In genomic region chr17:9783012-9783411, GRCh38 we compare ENCODE assay signal across 31 cellular contexts. TPM values are rescaled to one million over a fixed set of nuclear protein-coding genes. Genes with fewer than 3 reads are reported as not detected.
"Had no signal": no experiment of that assay in that cellular context is flagged by ENCODE, and none has a peak within 500 bp of the region (broad histone marks: within the 10 kb centered on the region; RNA-seq: fewer than 3 reads in every experiment).

No MANE protein-coding gene starts in this region.

- H3K36me3 Mint-ChIP-seq: stimulated activated effector memory CD8-positive, alpha-beta T cell treated with anti-CD3 and anti-CD28 coated beads, Interleukin-12 subunit alpha, Interleukin-12 subunit beta, amount 100 ng/mL, for 72 hours; stimulated activated memory B cell treated with anti-CD40 and anti-IgM and Interleukin-4, amounts not matched to agents 10 μg/mL and 1 μg/mL and 100 μg/mL, for 72 hours; stimulated activated naive B cell treated with anti-CD40 and anti-IgM and Interleukin-4, amounts not matched to agents 10 μg/mL and 1 μg/mL and 100 μg/mL, for 72 hours; type B pancreatic cell had no signal

- H3K27ac Mint-ChIP-seq: stimulated activated effector memory CD8-positive, alpha-beta T cell treated with anti-CD3 and anti-CD28 coated beads, Interleukin-12 subunit alpha, Interleukin-12 subunit beta, amount 100 ng/mL, for 72 hours; stimulated activated memory B cell treated with anti-CD40 and anti-IgM and Interleukin-4, amounts not matched to agents 10 μg/mL and 1 μg/mL and 100 μg/mL, for 72 hours; stimulated activated naive B cell treated with anti-CD40 and anti-IgM and Interleukin-4, amounts not matched to agents 10 μg/mL and 1 μg/mL and 100 μg/mL, for 72 hours; stimulated activated naive CD8-positive, alpha-beta T cell treated with anti-CD3 and anti-CD28 coated beads, Interleukin-15, amount 100 ng/mL, for 72 hours; stimulated activated naive CD8-positive, alpha-beta T cell treated with anti-CD3 and anti-CD28 coated beads, Interleukin-15, Interleukin-2, amounts not matched to agents 100 ng/mL and 50 ng/mL, for 24 hours; type B pancreatic cell had no signal

- H3K9me3 Mint-ChIP-seq: stimulated activated effector memory CD8-positive, alpha-beta T cell treated with anti-CD3 and anti-CD28 coated beads, Interleukin-12 subunit alpha, Interleukin-12 subunit beta, amount 100 ng/mL, for 72 hours; stimulated activated memory B cell treated with anti-CD40 and anti-IgM and Interleukin-4, amounts not matched to agents 10 μg/mL and 1 μg/mL and 100 μg/mL, for 72 hours; stimulated activated naive B cell treated with anti-CD40 and anti-IgM and Interleukin-4, amounts not matched to agents 10 μg/mL and 1 μg/mL and 100 μg/mL, for 72 hours; stimulated activated naive CD8-positive, alpha-beta T cell treated with anti-CD3 and anti-CD28 coated beads, Interleukin-15, amount 100 ng/mL, for 72 hours; stimulated activated naive CD8-positive, alpha-beta T cell treated with anti-CD3 and anti-CD28 coated beads, Interleukin-15, Interleukin-2, amounts not matched to agents 100 ng/mL and 50 ng/mL, for 24 hours; type B pancreatic cell had no signal

- H3K27me3 ChIP-seq: testis, thyroid gland, tibial nerve, transverse colon, upper lobe of left lung, uterus, vagina had no signal

- H3K4me1 Mint-ChIP-seq: stimulated activated effector memory CD8-positive, alpha-beta T cell treated with anti-CD3 and anti-CD28 coated beads, Interleukin-12 subunit alpha, Interleukin-12 subunit beta, amount 100 ng/mL, for 72 hours; stimulated activated memory B cell treated with anti-CD40 and anti-IgM and Interleukin-4, amounts not matched to agents 10 μg/mL and 1 μg/mL and 100 μg/mL, for 72 hours; stimulated activated naive B cell treated with anti-CD40 and anti-IgM and Interleukin-4, amounts not matched to agents 10 μg/mL and 1 μg/mL and 100 μg/mL, for 72 hours; stimulated activated naive CD8-positive, alpha-beta T cell treated with anti-CD3 and anti-CD28 coated beads, Interleukin-15, amount 100 ng/mL, for 72 hours had no signal

- H3K4me1 ChIP-seq: stomach, suprapubic skin, testis, thyroid gland, tibial artery, tibial nerve, transverse colon, upper lobe of left lung, upper lobe of right lung, uterus, vagina had no signal

- H3K4me3 Mint-ChIP-seq: stimulated activated effector memory CD8-positive, alpha-beta T cell treated with anti-CD3 and anti-CD28 coated beads, Interleukin-12 subunit alpha, Interleukin-12 subunit beta, amount 100 ng/mL, for 72 hours; stimulated activated memory B cell treated with anti-CD40 and anti-IgM and Interleukin-4, amounts not matched to agents 10 μg/mL and 1 μg/mL and 100 μg/mL, for 72 hours; stimulated activated naive B cell treated with anti-CD40 and anti-IgM and Interleukin-4, amounts not matched to agents 10 μg/mL and 1 μg/mL and 100 μg/mL, for 72 hours; stimulated activated naive CD8-positive, alpha-beta T cell treated with anti-CD3 and anti-CD28 coated beads, Interleukin-15, amount 100 ng/mL, for 72 hours; stimulated activated naive CD8-positive, alpha-beta T cell treated with anti-CD3 and anti-CD28 coated beads, Interleukin-15, Interleukin-2, amounts not matched to agents 100 ng/mL and 50 ng/mL, for 24 hours; type B pancreatic cell had no signal

- H3K9me3 ChIP-seq: stomach, suprapubic skin, testis, thoracic aorta, thyroid gland, tibial artery, tibial nerve, transverse colon, upper lobe of left lung, upper lobe of right lung, uterus, vagina had no signal

- DNase-seq: stimulated activated CD4-positive, alpha-beta T cell treated with anti-CD3 and anti-CD28 coated beads, Interleukin-2, amount 100 ng/mL, for 48 hours; stimulated activated CD4-positive, alpha-beta T cell treated with anti-CD3 and anti-CD28 coated beads, Interleukin-4, amount 100 ng/mL, for 1 hour; stimulated activated CD4-positive, alpha-beta T cell treated with anti-CD3 and anti-CD28 coated beads, Interleukin-4, amount 100 ng/mL, for 24 hours; stimulated activated CD4-positive, alpha-beta T cell treated with anti-CD3 and anti-CD28 coated beads, Interleukin-4, amount 100 ng/mL, for 4 hours; stimulated activated CD8-positive, alpha-beta memory T cell treated with anti-CD3 and anti-CD28 coated beads, Interleukin-4, amount 100 ng/mL, for 48 hours; stimulated activated naive B cell treated with anti-CD40 and anti-IgM and Interleukin-4, amounts not matched to agents 10 μg/mL and 1 μg/mL and 100 μg/mL, for 72 hours; stimulated activated naive CD4-positive, alpha-beta T cell; stimulated activated naive CD4-positive, alpha-beta T cell treated with Interleukin-2 at 50 U/mL for 16 hours; stimulated activated naive CD8-positive, alpha-beta T cell treated with anti-CD3 and anti-CD28 coated beads, Interleukin-15, amount 100 ng/mL, for 72 hours; stimulated activated naive CD8-positive, alpha-beta T cell treated with anti-CD3 and anti-CD28 coated beads, Interleukin-15, Interleukin-2, amounts not matched to agents 100 U/mL and 50 U/mL, for 24 hours; stomach; substantia nigra; testis; thyroid gland; tibial artery; transverse colon; upper lobe of left lung; upper lobe of right lung; uterus had no signal

- ATAC-seq: stimulated activated effector memory CD8-positive, alpha-beta T cell treated with anti-CD3 and anti-CD28 coated beads, Interleukin-12 subunit alpha, Interleukin-12 subunit beta, amount 100 ng/mL, for 72 hours; stimulated activated memory B cell treated with anti-CD40 and anti-IgM and Interleukin-4, amounts not matched to agents 10 μg/mL and 1 μg/mL and 100 μg/mL, for 72 hours; stimulated activated naive B cell treated with anti-CD40 and anti-IgM and Interleukin-4, amounts not matched to agents 10 μg/mL and 1 μg/mL and 100 μg/mL, for 72 hours; stimulated activated naive CD8-positive, alpha-beta T cell treated with anti-CD3 and anti-CD28 coated beads, Interleukin-15, amount 100 ng/mL, for 72 hours; stimulated activated naive CD8-positive, alpha-beta T cell treated with anti-CD3 and anti-CD28 coated beads, Interleukin-15, Interleukin-2, amounts not matched to agents 100 U/mL and 50 U/mL, for 24 hours; upper lobe of right lung had no signal

- H3K27ac ChIP-seq: stomach, suprapubic skin, testis, thoracic aorta, thyroid gland, tibial artery, tibial nerve, transverse colon, upper lobe of left lung, upper lobe of right lung, uterus, vagina had no signal

RNA-seq across cellular contexts. Expression of gene DHRS7C, which starts 8.4 kb away (rescaled TPM):
- total RNA-seq: stomach, subcutaneous adipose tissue, suprapubic skin, temporal lobe, thoracic aorta, thyroid gland, tibial nerve, transverse colon, upper lobe of left lung, upper lobe of right lung, ureter, uterus, vagina had no signal

RNA-seq across cellular contexts. Expression of gene GSG1L2, which starts 38.9 kb away (rescaled TPM):
- total RNA-seq: stomach, subcutaneous adipose tissue, suprapubic skin, temporal lobe, thoracic aorta, thyroid gland, tibial nerve, transverse colon, upper lobe of left lung, upper lobe of right lung, ureter, urinary bladder, uterus, vagina had no signal
